In the genomic region with DNA sequence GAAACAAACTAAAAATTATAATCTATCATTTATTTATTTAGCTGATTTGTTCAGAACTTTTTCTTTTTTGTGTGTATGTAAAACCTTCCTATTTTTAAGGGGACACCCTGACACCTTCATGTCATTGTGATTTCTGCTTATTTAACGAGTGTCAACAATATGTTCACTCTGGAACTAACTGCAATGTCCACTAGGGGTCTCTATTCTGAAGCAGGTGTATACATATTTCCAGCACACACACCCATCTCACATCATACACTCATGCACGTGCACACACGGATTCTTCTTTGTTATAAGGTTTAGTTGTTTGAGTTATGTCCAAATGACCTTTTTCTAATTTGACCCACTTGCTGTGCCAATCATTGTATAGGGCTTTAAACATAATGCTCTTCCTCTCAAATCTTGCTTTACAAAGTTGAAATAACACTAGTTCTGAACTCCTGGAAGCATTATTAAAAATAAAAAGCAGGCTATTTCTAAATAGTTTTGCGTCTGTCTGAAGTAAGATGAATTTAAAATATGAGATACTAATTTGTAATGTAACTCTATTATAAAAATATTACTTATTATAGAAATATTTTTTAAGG, we compare ENCODE assay signal across 8 cellular contexts. TPM values are rescaled to one million over a fixed set of nuclear protein-coding genes. Genes with fewer than 3 reads are reported as not detected.
DNase-seq lines count a peak whose midpoint lies in the region; ATAC-seq and TF ChIP-seq lines count a peak whose summit lies in the region.

No MANE protein-coding gene starts in this region.

- H4K20me1 ChIP-seq in MM.1S (ENCODE audit: insufficient read depth, low read length): 0 out of 2 replicates have a peak, but pooled peaks cover 3% of the 10 kb centered on the region

- H3K27ac ChIP-seq in AG04450 (ENCODE audit: low read depth, low read length) (no peak overlapping the region), MM.1S (ENCODE audit: low read length) (no peak overlapping the region), Peyer's patch (no peak overlapping the region)

- ATAC-seq in HG02571 (IDR thresholded peaks at IDR 0.05; ENCODE audit: unreplicated experiment): peak; percentile 98
- peak; percentile 95 for ATAC-seq in effector memory CD8-positive, alpha-beta T cell (replicated peaks)
- peak; percentile 76 to 80 for ATAC-seq in naive thymus-derived CD8-positive, alpha-beta T cell

- peaks cover 59% of the 10 kb centered on the region for H3K79me2 ChIP-seq in MM.1S (ENCODE audit: low read length)

- H2AFZ ChIP-seq in MM.1S (ENCODE audit: low read length): no peak overlapping the region

- TF ChIP-seq CTCF in AG04450 (IDR thresholded peaks at IDR 0.05; ENCODE audit: low read depth, low read length) (peak; percentile 89), GM12875 (IDR thresholded peaks at IDR 0.05; ENCODE audit: borderline replicate concordance, insufficient read depth, low read depth, low read length) (peak; percentile 62), MM.1S (IDR thresholded peaks at IDR 0.05; ENCODE audit: low read length) (peak; percentile 79), Peyer's patch (IDR thresholded peaks at IDR 0.05) (peak; percentile 63 to 80 (median 76))

- H3K36me3 ChIP-seq in MM.1S (replicated peaks; ENCODE audit: insufficient read depth, low read length) (peaks cover 42% of the 10 kb centered on the region), Peyer's patch (no peaks in the 10 kb centered on the region)

- H3K9me3 Mint-ChIP-seq in effector memory CD8-positive, alpha-beta T cell: no peaks in the 10 kb centered on the region
- H3K9me3 Mint-ChIP-seq in naive thymus-derived CD8-positive, alpha-beta T cell: no peaks in the 10 kb centered on the region

- peak; percentile 23 for DNase-seq in AG04450 (ENCODE audit: low read depth, low spot score)
- peak; percentile 77 for DNase-seq in MM.1S
- no peak for DNase-seq in Peyer's patch
- peak; percentile 7 to 26 (median 24) for DNase-seq in effector memory CD8-positive, alpha-beta T cell
- DNase-seq in naive thymus-derived CD8-positive, alpha-beta T cell: peak in 4 of 10 donors; percentile 4 to 50 (median 36)
- DNase-seq in stimulated activated CD4-positive, alpha-beta T cell treated with anti-CD3 and anti-CD28 coated beads, Interleukin-4, amount 100 ng/mL, for 4 hours: no peak

- no peak overlapping the region for H3K27ac Mint-ChIP-seq in effector memory CD8-positive, alpha-beta T cell
- no peak overlapping the region for H3K27ac Mint-ChIP-seq in naive thymus-derived CD8-positive, alpha-beta T cell

- no peak overlapping the region for H3K4me3 Mint-ChIP-seq in effector memory CD8-positive, alpha-beta T cell
- H3K4me3 Mint-ChIP-seq in naive thymus-derived CD8-positive, alpha-beta T cell: no peak overlapping the region

- H3K4me1 Mint-ChIP-seq in effector memory CD8-positive, alpha-beta T cell (ENCODE audit: low read depth in 2 of 2): no peaks in the 10 kb centered on the region
- peaks cover 0 to 3% (median under 1%) of the 10 kb centered on the region in 4 donors for H3K4me1 Mint-ChIP-seq in naive thymus-derived CD8-positive, alpha-beta T cell

- H3K27me3 Mint-ChIP-seq in effector memory CD8-positive, alpha-beta T cell: no peaks in the 10 kb centered on the region
- H3K27me3 Mint-ChIP-seq in naive thymus-derived CD8-positive, alpha-beta T cell: peaks cover 0 to 11% (median 0%) of the 10 kb centered on the region in 5 donors

- H3K27me3 ChIP-seq in AG04450 (ENCODE audit: control insufficient read depth, insufficient read depth, low read length) (no peaks in the 10 kb centered on the region), MM.1S (replicated peaks; ENCODE audit: insufficient read depth, low read length) (no peaks in the 10 kb centered on the region), Peyer's patch (no peaks in the 10 kb centered on the region)

- H3K4me1 ChIP-seq in MM.1S (ENCODE audit: low read length) (no peaks in the 10 kb centered on the region), Peyer's patch (no peaks in the 10 kb centered on the region)

- peaks cover 3% of the 10 kb centered on the region; the same call in 1 of the 2 replicates for H3F3A ChIP-seq in MM.1S (ENCODE audit: insufficient read depth, low read length)

- TF ChIP-seq POLR2A in Peyer's patch (IDR thresholded peaks at IDR 0.05): no peak

- CTCF ChIA-PET in AG04450 (lab: Charles Lee): interaction anchor here (0.7 to 3.0 kb wide), 23 partner anchors 9 to 876 kb away, joined by 3 to 41 read pairs (median 4); no protein-coding TSS in a partner anchor

- H3K9me3 ChIP-seq in AG04450 (ENCODE audit: control insufficient read depth, insufficient read depth, low read length): no peaks in the 10 kb centered on the region
- H3K9me3 ChIP-seq in MM.1S (replicated peaks; ENCODE audit: insufficient read depth, low read length): no peaks in the 10 kb centered on the region
- no peaks in the 10 kb centered on the region for H3K9me3 ChIP-seq in Peyer's patch

- H3K4me3 ChIP-seq in AG04450 (ENCODE audit: low read depth, low read length) (no peak overlapping the region), GM12875 (ENCODE audit: low read depth, low read length) (no peak overlapping the region), MM.1S (ENCODE audit: low read length) (no peak overlapping the region), Peyer's patch (no peak overlapping the region)

- no peaks in the 10 kb centered on the region for H3K9me2 ChIP-seq in MM.1S (replicated peaks; ENCODE audit: insufficient read depth, low read length)

- no peaks in the 10 kb centered on the region for H3K36me3 Mint-ChIP-seq in effector memory CD8-positive, alpha-beta T cell (ENCODE audit: insufficient read depth)
- H3K36me3 Mint-ChIP-seq in naive thymus-derived CD8-positive, alpha-beta T cell: no peaks in the 10 kb centered on the region

- no peak overlapping the region for H3K9ac ChIP-seq in MM.1S (ENCODE audit: low read length)

- POLR2A ChIA-PET in AG04450 (lab: Yijun Ruan, JAX): interaction anchor here (0.6 kb wide), 1 partner anchor 67 kb away, joined by 3 read pairs; no protein-coding TSS in a partner anchor
- POLR2A ChIA-PET in naive thymus-derived CD8-positive, alpha-beta T cell (lab: Charles Lee): no interaction called here

- no peak overlapping the region for H3K4me2 ChIP-seq in MM.1S (ENCODE audit: low read depth, low read length)

RNA-seq across cellular contexts. Expression of a gene that starts 15.5 kb away (rescaled TPM):
- 4.0 and 5.2 TPM in 2 replicates for polyA plus RNA-seq in AG04450 (2011; rRNA removed)
- polyA minus RNA-seq in AG04450 (2011; rRNA and poly(A)+ RNA removed): 4.4 and 4.7 TPM in 2 replicates
- 10 to 100 TPM in 1 of 4 donors, 1 to 10 TPM in 3; 1.2 to 17.3 (median 3.7) TPM for total RNA-seq in Peyer's patch
- total RNA-seq in naive thymus-derived CD8-positive, alpha-beta T cell: not detected
- polyA plus RNA-seq in naive thymus-derived CD8-positive, alpha-beta T cell: not detected

Comparison
In these comparisons a context has a peak if more than half of its experiments do, and no peak if none do; other contexts are left out.
1. DNase-seq: peak in AG04450 (single experiment), MM.1S (single experiment) and effector memory CD8-positive, alpha-beta T cell (3 of 3); none in Peyer's patch (0 of 3) and stimulated activated CD4-positive, alpha-beta T cell treated with anti-CD3 and anti-CD28 coated beads, Interleukin-4, amount 100 ng/mL, for 4 hours (0 of 2).
2. Peak in every context shown above with its lines, with median percentiles within 50 percentile points of each other: CTCF ChIP-seq and ATAC-seq.